Comparison of ENCODE assay signal across 1 cellular context in genomic region chr5:130063603-130064002, GRCh38.
TF ChIP-seq lines count a peak whose summit lies in the region.

No MANE protein-coding gene starts in this region.

TF ChIP-seq in GM23338, 12 proteins besides CTCF, POLR2A, EP300 and RAD21 (continued from another document):
- TF ChIP-seq REST (IDR thresholded peaks at IDR 0.05; ENCODE audit: unreplicated experiment) (no peak), ETS1 (IDR thresholded peaks at IDR 0.05) (no peak), ZNF331 (CRISPR knock-in tag; IDR thresholded peaks at IDR 0.05; ENCODE audit: low read depth) (no peak), NANOG (IDR thresholded peaks at IDR 0.05; ENCODE audit: borderline replicate concordance) (no peak), EZH2 (IDR thresholded peaks at IDR 0.05; ENCODE audit: low read depth, unreplicated experiment) (no peak)
TF ChIP-seq in GM23338: peak in this region for 0.
